In the genomic region with DNA sequence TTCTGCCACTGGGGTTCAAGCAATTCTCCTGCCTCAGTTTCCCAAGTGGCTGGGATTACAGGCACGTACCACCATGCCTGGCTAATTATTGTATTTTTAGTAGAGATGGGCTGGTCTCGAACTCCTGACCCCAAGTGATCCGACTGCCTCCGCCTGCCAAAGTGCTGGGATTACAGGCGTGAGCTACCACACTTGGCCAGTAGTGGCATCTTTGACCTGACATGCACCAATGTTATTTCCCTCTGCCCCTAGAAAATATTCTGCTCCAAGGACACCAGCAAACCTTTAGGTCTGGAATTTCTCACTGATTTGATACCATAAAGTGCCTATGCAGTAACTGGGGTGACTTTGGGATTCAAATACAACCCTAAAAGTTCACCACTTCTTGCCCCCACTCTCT, we compare ENCODE assay signal across 1 cellular context.
TF ChIP-seq lines count a peak whose summit lies in the region.

No MANE protein-coding gene starts in this region.

TF ChIP-seq in WTC11, 78 proteins besides CTCF, POLR2A, EP300 and RAD21 (continued from another document):
- no peak for TF ChIP-seq ATF2 (CRISPR knock-in tag; IDR thresholded peaks at IDR 0.05; ENCODE audit: borderline replicate concordance, low read depth)
- no peak for TF ChIP-seq ZNF512 (CRISPR knock-in tag; IDR thresholded peaks at IDR 0.05; ENCODE audit: borderline replicate concordance)
- TF ChIP-seq NFE2L1 (CRISPR knock-in tag; IDR thresholded peaks at IDR 0.05), result no peak
- TF ChIP-seq ELF4 (CRISPR knock-in tag; IDR thresholded peaks at IDR 0.05; ENCODE audit: low read depth), result no peak
